ENCODE assay signal across 19 cellular contexts in genomic region chr2:74991977-74992376, GRCh38. TPM values are rescaled to one million over a fixed set of nuclear protein-coding genes. Genes with fewer than 3 reads are reported as not detected.
DNase-seq lines count a peak whose midpoint lies in the region; ATAC-seq lines count a peak whose summit lies in the region.
"Had no signal": no experiment of that assay in that cellular context is flagged by ENCODE, and none has a peak within 500 bp of the region (broad histone marks: within the 10 kb centered on the region; RNA-seq: fewer than 3 reads in every experiment).

No MANE protein-coding gene starts in this region.

- H3K27ac ChIP-seq in epithelial cell of prostate, result peak overlapping the region; percentile 21
- H3K27ac ChIP-seq: heart left ventricle, lower lobe of right lung, parathyroid adenoma, SK-N-MC had no signal

- no peaks in the 10 kb centered on the region for H3K4me1 Mint-ChIP-seq in activated CD4-positive, alpha-beta memory T cell treated with anti-CD3 and anti-CD28 coated beads, Interleukin-2, amount 10 ng/mL, durations not matched to agents 7 days and 5 days
- H3K4me1 Mint-ChIP-seq in stimulated activated effector memory CD8-positive, alpha-beta T cell treated with anti-CD3 and anti-CD28 coated beads, Interleukin-12 subunit alpha, Interleukin-12 subunit beta, amount 100 ng/mL, for 72 hours, result no peaks in the 10 kb centered on the region

- no peaks in the 10 kb centered on the region for H3K36me3 Mint-ChIP-seq in activated CD4-positive, alpha-beta memory T cell treated with anti-CD3 and anti-CD28 coated beads, Interleukin-2, amount 10 ng/mL, durations not matched to agents 7 days and 5 days (ENCODE audit: low read depth)
- H3K36me3 Mint-ChIP-seq in stimulated activated effector memory CD8-positive, alpha-beta T cell treated with anti-CD3 and anti-CD28 coated beads, Interleukin-12 subunit alpha, Interleukin-12 subunit beta, amount 100 ng/mL, for 72 hours, result no peaks in the 10 kb centered on the region

- no peak overlapping the region for H3K27ac Mint-ChIP-seq in activated CD4-positive, alpha-beta memory T cell treated with anti-CD3 and anti-CD28 coated beads, Interleukin-2, amount 10 ng/mL, durations not matched to agents 7 days and 5 days
- H3K27ac Mint-ChIP-seq in stimulated activated effector memory CD8-positive, alpha-beta T cell treated with anti-CD3 and anti-CD28 coated beads, Interleukin-12 subunit alpha, Interleukin-12 subunit beta, amount 100 ng/mL, for 72 hours, result no peak overlapping the region

- H3K4me3 Mint-ChIP-seq in activated CD4-positive, alpha-beta memory T cell treated with anti-CD3 and anti-CD28 coated beads, Interleukin-2, amount 10 ng/mL, durations not matched to agents 7 days and 5 days, result no peak overlapping the region
- H3K4me3 Mint-ChIP-seq in stimulated activated effector memory CD8-positive, alpha-beta T cell treated with anti-CD3 and anti-CD28 coated beads, Interleukin-12 subunit alpha, Interleukin-12 subunit beta, amount 100 ng/mL, for 72 hours, result no peak overlapping the region

- POLR2A ChIA-PET in activated CD4-positive, alpha-beta memory T cell treated with anti-CD3 and anti-CD28 coated beads, Interleukin-2, amount 10 ng/mL, durations not matched to agents 7 days and 5 days (lab: Charles Lee), result no interaction called here

- H3K27me3 Mint-ChIP-seq in activated CD4-positive, alpha-beta memory T cell treated with anti-CD3 and anti-CD28 coated beads, Interleukin-2, amount 10 ng/mL, durations not matched to agents 7 days and 5 days, result no peaks in the 10 kb centered on the region

- no peaks in the 10 kb centered on the region for H3K9me3 Mint-ChIP-seq in activated CD4-positive, alpha-beta memory T cell treated with anti-CD3 and anti-CD28 coated beads, Interleukin-2, amount 10 ng/mL, durations not matched to agents 7 days and 5 days
- H3K9me3 Mint-ChIP-seq in stimulated activated effector memory CD8-positive, alpha-beta T cell treated with anti-CD3 and anti-CD28 coated beads, Interleukin-12 subunit alpha, Interleukin-12 subunit beta, amount 100 ng/mL, for 72 hours, result no peaks in the 10 kb centered on the region

- CTCF ChIA-PET in activated CD4-positive, alpha-beta memory T cell treated with anti-CD3 and anti-CD28 coated beads, Interleukin-2, amount 10 ng/mL, durations not matched to agents 7 days and 5 days (lab: Charles Lee), result no interaction called here

- DNase-seq in AG20443 (ENCODE audit: low spot score), result peak; percentile 38
- DNase-seq in NCI-H226, result peak; percentile 28
- peak; percentile 34 for DNase-seq in epithelial cell of prostate (ENCODE audit: low read depth, low spot score)
- peak; percentile 59 for DNase-seq in myocyte (ENCODE audit: low read depth)
- DNase-seq in G401 (ENCODE audit: low spot score), result no peak
- DNase-seq in activated CD4-positive, alpha-beta memory T cell treated with anti-CD3 and anti-CD28 coated beads, Interleukin-2, amount 10 ng/mL, durations not matched to agents 7 days and 5 days, result no peak
- DNase-seq in stimulated activated effector memory CD8-positive, alpha-beta T cell treated with anti-CD3 and anti-CD28 coated beads, Interleukin-12 subunit alpha, Interleukin-12 subunit beta, amount 100 ng/mL, for 72 hours (ENCODE audit: low spot score in 2 of 2), result no peak
- DNase-seq: activated T-cell treated with anti-CD3 and anti-CD28 coated beads, Interleukin-2, amount 50 U/mL, for 1 hour; amniotic stem cell; DMS79; heart left ventricle; lower lobe of right lung; NCI-H2081; NK-92 treated with Interleukin-12 subunit alpha and Interleukin-12 subunit beta, amount 100 ng/mL, for 24 hours; stimulated activated CD4-positive, alpha-beta T cell treated with anti-CD3 and anti-CD28 coated beads, Interleukin-1b, Interleukin-23, amount 100 ng/mL, for 48 hours had no signal

- ATAC-seq in stimulated activated effector memory CD8-positive, alpha-beta T cell treated with anti-CD3 and anti-CD28 coated beads, Interleukin-12 subunit alpha, Interleukin-12 subunit beta, amount 100 ng/mL, for 72 hours, result no peak
- no peak for ATAC-seq in GM19324 (IDR thresholded peaks at IDR 0.05; ENCODE audit: low FRiP score, unreplicated experiment)
- ATAC-seq: activated CD4-positive, CD25-positive, alpha-beta regulatory T cell treated with anti-CD3 and anti-CD28 coated beads, Interleukin-2, amount 50 U/mL, for 24 hours; lower lobe of right lung had no signal

- in situ Hi-C loops in G401 (cut with HindIII; ENCODE audit: low sequenced_read_pairs), result no loop called here

RNA-seq across cellular contexts. Expression of gene POLE4, which starts 33.5 kb away (rescaled TPM):
- total RNA-seq in myocyte, result 16.5 and 16.7 TPM in 2 replicates
- 59.9 TPM for polyA plus RNA-seq in myocyte (2012)
- 52.2 and 59.5 TPM in 2 replicates for total RNA-seq in G401 (2014; rRNA removed; shearing (Covaris generic))
- 10 to 100 TPM; 39.9 to 49.4 TPM for total RNA-seq in activated CD4-positive, alpha-beta memory T cell treated with anti-CD3 and anti-CD28 coated beads, Interleukin-2, amount 10 ng/mL, durations not matched to agents 7 days and 5 days

Comparison
In these comparisons a context has a peak if more than half of its experiments do, and no peak if none do; other contexts are left out.
1. DNase-seq: peak in AG20443 (single experiment), NCI-H226 (single experiment), epithelial cell of prostate (single experiment) and myocyte (single experiment); none in G401 (single experiment), activated CD4-positive, alpha-beta memory T cell treated with anti-CD3 and anti-CD28 coated beads, Interleukin-2, amount 10 ng/mL, durations not matched to agents 7 days and 5 days (single experiment) and stimulated activated effector memory CD8-positive, alpha-beta T cell treated with anti-CD3 and anti-CD28 coated beads, Interleukin-12 subunit alpha, Interleukin-12 subunit beta, amount 100 ng/mL, for 72 hours (0 of 2).